In genomic region chr13:39776439-39776838, GRCh38 we compare ENCODE assay signal across 11 cellular contexts.
DNase-seq lines count a peak whose midpoint lies in the region; ATAC-seq and TF ChIP-seq lines count a peak whose summit lies in the region.
"Had no signal": no experiment of that assay in that cellular context is flagged by ENCODE, and none has a peak within 500 bp of the region (broad histone marks: within the 10 kb centered on the region; RNA-seq: fewer than 3 reads in every experiment).

No MANE protein-coding gene starts in this region.

- 10 to 24% (median 18%) methylated on average over 3 of the region's 3 CpGs for WGBS in ovary, 3 donors

- H3K9me3 ChIP-seq in ovary = no peaks in the 10 kb centered on the region

- POLR2A ChIA-PET in activated CD4-positive, alpha-beta memory T cell treated with anti-CD3 and anti-CD28 coated beads for 36 hours (lab: Charles Lee) = interaction anchor here (0.6 to 1.3 kb wide), 3 partner anchors 28 to 889 kb away, joined by 3 to 5 read pairs (median 3); no protein-coding TSS in a partner anchor
- POLR2A ChIA-PET in activated CD4-positive, alpha-beta memory T cell treated with anti-CD3 and anti-CD28 coated beads, Interleukin-2, amount 10 ng/mL, durations not matched to agents 7 days and 5 days (lab: Charles Lee) = interaction anchor here (0.7 kb wide), 1 partner anchor 986 kb away, joined by 3 read pairs; no protein-coding TSS in a partner anchor

- H3K4me3 ChIP-seq in astrocyte of the cerebellum (ENCODE audit: low read depth, low read length) (no peak overlapping the region), skeletal muscle cell (ENCODE audit: low read depth, low read length) (no peak overlapping the region), ovary (no peak overlapping the region)

- H3K27ac ChIP-seq in ovary = no peak overlapping the region

- in situ Hi-C loops in astrocyte of the cerebellum (cut with HindIII; ENCODE audit: low sequenced_read_pairs) = no loop called here

- ATAC-seq in HG02885 (IDR thresholded peaks at IDR 0.05; ENCODE audit: poor library complexity, unreplicated experiment) (peak; percentile 66), GM19455 (IDR thresholded peaks at IDR 0.05; ENCODE audit: unreplicated experiment) (no peak)
- ATAC-seq: left colon had no signal

- H3K4me3 Mint-ChIP-seq in activated CD4-positive, alpha-beta memory T cell treated with anti-CD3 and anti-CD28 coated beads for 36 hours = no peak overlapping the region
- no peak overlapping the region for H3K4me3 Mint-ChIP-seq in activated CD4-positive, alpha-beta memory T cell treated with anti-CD3 and anti-CD28 coated beads, Interleukin-2, amount 10 ng/mL, durations not matched to agents 7 days and 5 days

- H3K27me3 ChIP-seq in ovary = no peaks in the 10 kb centered on the region

- intact Hi-C loops in activated CD4-positive, alpha-beta memory T cell treated with anti-CD3 and anti-CD28 coated beads for 36 hours (cut with micrococcal nuclease) = loop anchor here (1.0 to 5.0 kb wide), 15 partner anchors 28 to 1000 kb away; no protein-coding TSS in a partner anchor
- intact Hi-C loops in ovary (cut with DNase I) = no loop called here

- peaks cover 4% of the 10 kb centered on the region for H3K36me3 Mint-ChIP-seq in activated CD4-positive, alpha-beta memory T cell treated with anti-CD3 and anti-CD28 coated beads for 36 hours
- H3K36me3 Mint-ChIP-seq in activated CD4-positive, alpha-beta memory T cell treated with anti-CD3 and anti-CD28 coated beads, Interleukin-2, amount 10 ng/mL, durations not matched to agents 7 days and 5 days (ENCODE audit: low read depth) = no peaks in the 10 kb centered on the region

- no peak for TF ChIP-seq CTCF in astrocyte of the cerebellum (IDR thresholded peaks at IDR 0.05; ENCODE audit: low read depth, low read length, missing control alignments)
- no peak for TF ChIP-seq CTCF in ovary (IDR thresholded peaks at IDR 0.05)

- H3K4me1 Mint-ChIP-seq in activated CD4-positive, alpha-beta memory T cell treated with anti-CD3 and anti-CD28 coated beads for 36 hours (ENCODE audit: low read depth) = peaks cover 45% of the 10 kb centered on the region
- H3K4me1 Mint-ChIP-seq in activated CD4-positive, alpha-beta memory T cell treated with anti-CD3 and anti-CD28 coated beads, Interleukin-2, amount 10 ng/mL, durations not matched to agents 7 days and 5 days = peaks cover 28% of the 10 kb centered on the region

- no peak for DNase-seq in activated CD4-positive, alpha-beta memory T cell treated with anti-CD3 and anti-CD28 coated beads for 36 hours
- DNase-seq in activated CD4-positive, alpha-beta memory T cell treated with anti-CD3 and anti-CD28 coated beads, Interleukin-2, amount 10 ng/mL, durations not matched to agents 7 days and 5 days = no peak
- DNase-seq in astrocyte of the cerebellum (ENCODE audit: low read depth) = peak; percentile 84
- peak; percentile 61 for DNase-seq in skeletal muscle cell (ENCODE audit: low read depth)
- no peak for DNase-seq in cortex of kidney (lab: John Stamatoyannopoulos, UW)
- DNase-seq in ovary = no peak
- DNase-seq: left colon, NCI-H2171, right cardiac atrium had no signal

- no peaks in the 10 kb centered on the region for H3K27me3 Mint-ChIP-seq in activated CD4-positive, alpha-beta memory T cell treated with anti-CD3 and anti-CD28 coated beads for 36 hours
- H3K27me3 Mint-ChIP-seq in activated CD4-positive, alpha-beta memory T cell treated with anti-CD3 and anti-CD28 coated beads, Interleukin-2, amount 10 ng/mL, durations not matched to agents 7 days and 5 days = no peaks in the 10 kb centered on the region

- H3K27ac Mint-ChIP-seq in activated CD4-positive, alpha-beta memory T cell treated with anti-CD3 and anti-CD28 coated beads for 36 hours = peak overlapping the region; percentile 92
- H3K27ac Mint-ChIP-seq in activated CD4-positive, alpha-beta memory T cell treated with anti-CD3 and anti-CD28 coated beads, Interleukin-2, amount 10 ng/mL, durations not matched to agents 7 days and 5 days = no peak overlapping the region

- no peak for TF ChIP-seq EP300 in ovary (IDR thresholded peaks at IDR 0.05)

- no peak for TF ChIP-seq POLR2A in ovary (IDR thresholded peaks at IDR 0.05)

- H3K36me3 ChIP-seq in ovary = no peaks in the 10 kb centered on the region

- H3K4me1 ChIP-seq in ovary (ENCODE audit: insufficient read depth) = peaks cover 5% of the 10 kb centered on the region

- no peaks in the 10 kb centered on the region for H3K9me3 Mint-ChIP-seq in activated CD4-positive, alpha-beta memory T cell treated with anti-CD3 and anti-CD28 coated beads for 36 hours
- H3K9me3 Mint-ChIP-seq in activated CD4-positive, alpha-beta memory T cell treated with anti-CD3 and anti-CD28 coated beads, Interleukin-2, amount 10 ng/mL, durations not matched to agents 7 days and 5 days = no peaks in the 10 kb centered on the region

- CTCF ChIA-PET in activated CD4-positive, alpha-beta memory T cell treated with anti-CD3 and anti-CD28 coated beads for 36 hours (lab: Charles Lee) = interaction anchor here (0.8 to 4.3 kb wide), 6 partner anchors 8 to 1001 kb away, joined by 3 to 28 read pairs (median 6); no protein-coding TSS in a partner anchor
- CTCF ChIA-PET in activated CD4-positive, alpha-beta memory T cell treated with anti-CD3 and anti-CD28 coated beads, Interleukin-2, amount 10 ng/mL, durations not matched to agents 7 days and 5 days (lab: Charles Lee) = interaction anchor here (0.5 to 0.6 kb wide), 2 partner anchors 20 to 92 kb away, joined by 3 read pairs; no protein-coding TSS in a partner anchor

Comparison
In these comparisons a context has a peak if more than half of its experiments do, and no peak if none do; other contexts are left out.
1. DNase-seq: peak in astrocyte of the cerebellum (single experiment) and skeletal muscle cell (single experiment); none in activated CD4-positive, alpha-beta memory T cell treated with anti-CD3 and anti-CD28 coated beads for 36 hours (single experiment), activated CD4-positive, alpha-beta memory T cell treated with anti-CD3 and anti-CD28 coated beads, Interleukin-2, amount 10 ng/mL, durations not matched to agents 7 days and 5 days (single experiment), cortex of kidney (single experiment) and ovary (0 of 5).